In the genomic region with DNA sequence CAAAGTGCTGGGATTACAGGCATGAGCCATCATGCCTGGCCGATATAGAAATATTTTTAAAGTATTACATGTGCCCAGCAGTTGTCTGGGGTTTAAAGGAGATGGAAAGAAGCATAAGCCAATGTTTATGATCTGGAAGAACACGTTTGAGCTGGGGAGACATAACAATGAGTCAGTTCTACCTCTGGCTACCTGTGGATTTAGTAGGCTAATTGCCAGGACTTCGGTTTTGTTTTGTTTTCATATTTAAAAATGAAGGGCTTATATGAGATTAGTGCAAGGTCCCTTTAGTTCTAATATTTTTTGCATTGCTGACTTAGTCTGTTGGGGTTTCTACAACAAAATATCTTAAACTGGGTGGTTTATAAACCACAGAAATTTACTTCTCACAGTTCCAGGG, we compare ENCODE assay signal across 14 cellular contexts. TPM values are rescaled to one million over a fixed set of nuclear protein-coding genes. Genes with fewer than 3 reads are reported as not detected.
DNase-seq lines count a peak whose midpoint lies in the region; ATAC-seq and TF ChIP-seq lines count a peak whose summit lies in the region.
"Had no signal": no experiment of that assay in that cellular context is flagged by ENCODE, and none has a peak within 500 bp of the region (broad histone marks: within the 10 kb centered on the region; RNA-seq: fewer than 3 reads in every experiment).

No MANE protein-coding gene starts in this region.

- H3K4me3 ChIP-seq in RWPE2 (ENCODE audit: severe bottlenecking) (no peak overlapping the region), spleen (no peak overlapping the region), WERI-Rb-1 (ENCODE audit: low read depth, low read length) (no peak overlapping the region), endodermal cell (ENCODE audit: low read length) (no peak overlapping the region)
- H3K4me3 ChIP-seq: adrenal gland, SK-N-MC had no signal

- H3K36me3 Mint-ChIP-seq in T-helper 2 cell treated with Interferon-gamma antibody and Interleukin-4, amounts not matched to agents 5 μg/mL and 100 μg/mL, for 36 hours (ENCODE audit: low read depth): peaks cover 3% of the 10 kb centered on the region
- no peaks in the 10 kb centered on the region for H3K36me3 Mint-ChIP-seq in endodermal cell (ENCODE audit: low read depth)
- H3K36me3 Mint-ChIP-seq: immature natural killer cell had no signal

- H3K27me3 ChIP-seq in RWPE2 (ENCODE audit: insufficient read depth, poor library complexity, severe bottlenecking): no peaks in the 10 kb centered on the region
- no peaks in the 10 kb centered on the region for H3K27me3 ChIP-seq in spleen (replicated peaks in 1 of 7)
- no peaks in the 10 kb centered on the region for H3K27me3 ChIP-seq in WERI-Rb-1 (ENCODE audit: insufficient read depth, low read depth, severe bottlenecking)
- no peaks in the 10 kb centered on the region for H3K27me3 ChIP-seq in endodermal cell (ENCODE audit: control insufficient read depth, insufficient read depth, low read length, poor library complexity, severe bottlenecking)
- H3K27me3 ChIP-seq: adrenal gland had no signal

- peak overlapping the region; percentile 51 for H3K27ac ChIP-seq in RWPE2 (ENCODE audit: poor library complexity, severe bottlenecking)
- peak overlapping the region in 6 of 8 donors; percentile 48 to 84 (median 64) for H3K27ac ChIP-seq in spleen
- no peak overlapping the region for H3K27ac ChIP-seq in WERI-Rb-1
- no peak overlapping the region for H3K27ac ChIP-seq in endodermal cell (ENCODE audit: low read depth, low read length)
- H3K27ac ChIP-seq: SK-N-MC had no signal

- H3K36me3 ChIP-seq in RWPE2 (ENCODE audit: low read depth) (no peaks in the 10 kb centered on the region), spleen (no peaks in the 10 kb centered on the region), WERI-Rb-1 (no peaks in the 10 kb centered on the region), endodermal cell (ENCODE audit: control insufficient read depth, insufficient read depth, low read length) (no peaks in the 10 kb centered on the region)
- H3K36me3 ChIP-seq: adrenal gland had no signal

- ATAC-seq in RWPE2 (ENCODE audit: low read depth): peak; percentile 77

- H3K4me1 Mint-ChIP-seq in T-helper 2 cell treated with Interferon-gamma antibody and Interleukin-4, amounts not matched to agents 5 μg/mL and 100 μg/mL, for 36 hours (ENCODE audit: low read depth): peaks cover 45% of the 10 kb centered on the region
- peaks cover 3% of the 10 kb centered on the region for H3K4me1 Mint-ChIP-seq in endodermal cell

- H3K27ac Mint-ChIP-seq in T-helper 2 cell treated with Interferon-gamma antibody and Interleukin-4, amounts not matched to agents 5 μg/mL and 100 μg/mL, for 36 hours: peak overlapping the region; percentile 48
- no peak overlapping the region for H3K27ac Mint-ChIP-seq in endodermal cell
- H3K27ac Mint-ChIP-seq: HFFc6 had no signal

- H3K9ac ChIP-seq in endodermal cell (ENCODE audit: extremely low read depth, low read length, poor library complexity, severe bottlenecking): no peak overlapping the region

- TF ChIP-seq POLR2A in spleen (IDR thresholded peaks at IDR 0.05): no peak

- H3K27me3 Mint-ChIP-seq in T-helper 2 cell treated with Interferon-gamma antibody and Interleukin-4, amounts not matched to agents 5 μg/mL and 100 μg/mL, for 36 hours (ENCODE audit: low read depth): no peaks in the 10 kb centered on the region
- H3K27me3 Mint-ChIP-seq in endodermal cell (ENCODE audit: insufficient read depth): no peaks in the 10 kb centered on the region

- DNase-seq in T-helper 2 cell treated with Interferon-gamma antibody and Interleukin-4, amounts not matched to agents 5 μg/mL and 100 μg/mL, for 36 hours (ENCODE audit: low spot score): no peak
- DNase-seq in T-helper 2 cell: no peak
- DNase-seq in RWPE2 (ENCODE audit: low spot score): no peak
- DNase-seq in iPS-NIHi11 (ENCODE audit: low spot score): peak; percentile 29
- no peak for DNase-seq in spleen
- no peak for DNase-seq in WERI-Rb-1
- no peak for DNase-seq in stimulated activated CD4-positive, alpha-beta T cell treated with anti-CD3 and anti-CD28 coated beads, Interleukin-2, amount 100 ng/mL, for 48 hours
- DNase-seq in endodermal cell: no peak
- DNase-seq: adrenal gland, Caco-2, foreskin melanocyte, HFFc6, immature natural killer cell had no signal

- WGBS in spleen, 5 donors: 88 to 100% (median 91%) methylated on average over 3 of the region's 3 CpGs
- 88 to 96% methylated on average over 2 to 3 of the region's 3 CpGs for WGBS in endodermal cell (ENCODE audit: insufficient coverage in 1 of 2, insufficient read length in 1 of 2), 2 experiments

- H3K9me3 ChIP-seq in RWPE2 (ENCODE audit: severe bottlenecking) (no peaks in the 10 kb centered on the region), spleen (no peaks in the 10 kb centered on the region), WERI-Rb-1 (ENCODE audit: severe bottlenecking) (no peaks in the 10 kb centered on the region), endodermal cell (ENCODE audit: control insufficient read depth, low read length) (peaks cover 4% of the 10 kb centered on the region)
- H3K9me3 ChIP-seq: adrenal gland, Caco-2 had no signal

- peaks cover 3% of the 10 kb centered on the region for H3K9me3 Mint-ChIP-seq in T-helper 2 cell treated with Interferon-gamma antibody and Interleukin-4, amounts not matched to agents 5 μg/mL and 100 μg/mL, for 36 hours
- H3K9me3 Mint-ChIP-seq in endodermal cell: no peaks in the 10 kb centered on the region
- H3K9me3 Mint-ChIP-seq: HFFc6, immature natural killer cell had no signal

- H3K4me3 Mint-ChIP-seq in T-helper 2 cell treated with Interferon-gamma antibody and Interleukin-4, amounts not matched to agents 5 μg/mL and 100 μg/mL, for 36 hours: peak overlapping the region; percentile 54
- H3K4me3 Mint-ChIP-seq in endodermal cell: no peak overlapping the region
- H3K4me3 Mint-ChIP-seq: HFFc6 had no signal

- intact Hi-C loops in spleen (cut with DNase I; ENCODE audit: low total_unique reads): no loop called here

- TF ChIP-seq CTCF in RWPE2 (IDR thresholded peaks at IDR 0.05; ENCODE audit: poor library complexity, severe bottlenecking): no peak
- no peak for TF ChIP-seq CTCF in spleen (IDR thresholded peaks at IDR 0.05 in 8 of 11, conservative IDR thresholded peaks at IDR 0.05 in 3 of 11)
- TF ChIP-seq CTCF in WERI-Rb-1 (IDR thresholded peaks at IDR 0.05; ENCODE audit: low read depth, low read length): no peak
- TF ChIP-seq CTCF in endodermal cell (conservative IDR thresholded peaks at IDR 0.05): no peak

- H3K4me1 ChIP-seq in RWPE2 (ENCODE audit: insufficient read depth, poor library complexity, severe bottlenecking) (peaks cover 36% of the 10 kb centered on the region), spleen (peaks cover 10 to 43% (median 20%) of the 10 kb centered on the region in 6 donors), endodermal cell (ENCODE audit: control insufficient read depth, insufficient read depth, low read length) (no peaks in the 10 kb centered on the region)

RNA-seq across cellular contexts. Expression of a gene that starts 22.9 kb away (rescaled TPM):
- 100 to 1,000 TPM in 3 of 7 donors, 10 to 100 TPM in 4; 62.0 to 156 (median 95.6) TPM for total RNA-seq in spleen
- 10 to 100 TPM; 19.5 to 27.5 (median 19.6) TPM for polyA plus RNA-seq in spleen
- under 1 TPM in 1 of 2 donors, not detected in 1; 0.51 TPM for total RNA-seq in endodermal cell
- not detected for polyA plus RNA-seq in endodermal cell (2013, experiment 1 of 2)
- polyA plus RNA-seq in endodermal cell (2013, experiment 2 of 2): not detected
- total RNA-seq: Caco-2 had no signal

Comparison
In these comparisons a context has a peak if more than half of its experiments do, and no peak if none do; other contexts are left out.
1. H3K27ac ChIP-seq: peak in RWPE2 (single experiment) and spleen (6 of 8); none in WERI-Rb-1 (single experiment) and endodermal cell (single experiment).
2. RNA of a gene that starts 22.9 kb away (total RNA-seq): 62.0 to 156 TPM in spleen; 0.51 TPM in endodermal cell; every median in the first group is over 10 times any median in the second.